22 cellular contexts compared by ENCODE assay signal in genomic region chr3:131081224-131081623, GRCh38.
"Had no signal": no experiment of that assay in that cellular context is flagged by ENCODE, and none has a peak within 500 bp of the region (broad histone marks: within the 10 kb centered on the region; RNA-seq: fewer than 3 reads in every experiment).

No MANE protein-coding gene starts in this region.

- H3K27ac Mint-ChIP-seq: activated CD4-positive, alpha-beta T cell treated with anti-CD3 and anti-CD28 coated beads for 36 hours; activated CD8-positive, alpha-beta T cell treated with anti-CD3 and anti-CD28 coated beads for 36 hours; activated naive CD8-positive, alpha-beta T cell treated with anti-CD3 and anti-CD28 coated beads, Interleukin-2, amount 10 ng/mL, durations not matched to agents 7 days and 5 days had no signal

- H3K27ac ChIP-seq: adrenal gland, Peyer's patch, RWPE1, SJCRH30, WERI-Rb-1 had no signal

- H3K9ac ChIP-seq: SK-N-SH had no signal

- H3K9me3 Mint-ChIP-seq: activated CD8-positive, alpha-beta T cell treated with anti-CD3 and anti-CD28 coated beads for 36 hours had no signal

- H3K4me1 Mint-ChIP-seq: activated CD4-positive, alpha-beta T cell treated with anti-CD3 and anti-CD28 coated beads for 36 hours had no signal

- H3K9me3 ChIP-seq: adrenal gland, Peyer's patch, SJCRH30, SK-N-SH had no signal

- H3K4me2 ChIP-seq: SK-N-SH had no signal

- H3K27me3 ChIP-seq: adrenal gland, Peyer's patch, SJCRH30 had no signal

- H3K9me2 ChIP-seq: SK-N-SH had no signal

- H3K4me3 ChIP-seq: adrenal gland, Peyer's patch, SJCRH30 had no signal

- H3K4me3 Mint-ChIP-seq: activated CD4-positive, alpha-beta T cell treated with anti-CD3 and anti-CD28 coated beads for 36 hours; activated CD8-positive, alpha-beta T cell treated with anti-CD3 and anti-CD28 coated beads for 36 hours; activated naive CD8-positive, alpha-beta T cell treated with anti-CD3 and anti-CD28 coated beads, Interleukin-2, amount 10 ng/mL, durations not matched to agents 7 days and 5 days had no signal

- H3K36me3 Mint-ChIP-seq: activated naive CD8-positive, alpha-beta T cell treated with anti-CD3 and anti-CD28 coated beads, Interleukin-2, amount 10 ng/mL, durations not matched to agents 7 days and 5 days had no signal

- ATAC-seq: activated CD4-positive, alpha-beta T cell treated with anti-CD3 and anti-CD28 coated beads for 36 hours; activated CD8-positive, alpha-beta T cell treated with anti-CD3 and anti-CD28 coated beads for 36 hours had no signal

- H3K27me3 Mint-ChIP-seq: activated CD4-positive, alpha-beta T cell treated with anti-CD3 and anti-CD28 coated beads for 36 hours; activated CD8-positive, alpha-beta T cell treated with anti-CD3 and anti-CD28 coated beads for 36 hours; activated naive CD8-positive, alpha-beta T cell treated with anti-CD3 and anti-CD28 coated beads, Interleukin-2, amount 10 ng/mL, durations not matched to agents 7 days and 5 days had no signal

- H3K4me1 ChIP-seq: adrenal gland, Peyer's patch had no signal

- H3K36me3 ChIP-seq: adrenal gland, Peyer's patch, SJCRH30, WERI-Rb-1 had no signal

- DNase-seq: activated CD4-positive, alpha-beta T cell treated with anti-CD3 and anti-CD28 coated beads for 36 hours; activated CD4-positive, alpha-beta T cell treated with anti-CD3 and anti-CD28 coated beads, Interleukin-2, amount 50 U/mL, for 1 hour; activated CD8-positive, alpha-beta memory T cell treated with anti-CD3 and anti-CD28 coated beads, Interleukin-2, amount 50 U/mL, for 4 hours; activated CD8-positive, alpha-beta T cell treated with anti-CD3 and anti-CD28 coated beads for 36 hours; activated naive CD4-positive, alpha-beta T cell treated with anti-CD3 and anti-CD28 coated beads, Interleukin-2, amount 50 U/mL, for 16 hours; activated naive CD8-positive, alpha-beta T cell treated with anti-CD3 and anti-CD28 coated beads, Interleukin-2, amount 10 ng/mL, durations not matched to agents 7 days and 5 days; adrenal gland; anterior cingulate cortex; MV-4-11; NCI-H1092 treated with DMSO at 0.1 percent for 48 hours; NCI-H1436; NCI-H1694 treated with DMSO at 0.1 percent for 48 hours; NCI-H2081; NCI-H510A treated with DMSO at 0.1 percent for 48 hours; NCI-H69; Peyer's patch; Right ventricle myocardium superior; SJCRH30; SK-N-SH; T-helper 1 cell; WERI-Rb-1 had no signal
